Comparison of ENCODE assay signal across 9 cellular contexts in the genomic region with DNA sequence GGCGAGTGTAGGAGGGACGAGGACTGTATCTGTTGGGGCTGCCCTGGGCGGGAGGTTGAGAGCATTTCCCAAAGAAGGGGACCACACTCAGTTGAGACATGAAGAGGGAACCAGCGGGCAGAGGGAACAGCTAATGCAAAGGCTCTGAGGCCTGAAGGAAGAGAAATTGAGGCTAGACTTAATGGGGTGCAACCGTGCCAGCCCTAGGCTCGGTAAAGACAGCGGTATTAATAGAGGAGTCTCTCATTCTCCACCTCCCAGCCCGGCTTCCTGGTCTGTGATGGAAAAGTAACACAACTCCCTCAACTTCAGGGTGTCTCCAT. TPM values are rescaled to one million over a fixed set of nuclear protein-coding genes. Genes with fewer than 3 reads are reported as not detected.
DNase-seq lines count a peak whose midpoint lies in the region; ATAC-seq and TF ChIP-seq lines count a peak whose summit lies in the region.
"Had no signal": no experiment of that assay in that cellular context is flagged by ENCODE, and none has a peak within 500 bp of the region (broad histone marks: within the 10 kb centered on the region; RNA-seq: fewer than 3 reads in every experiment).

No MANE protein-coding gene starts in this region.

- H3K36me3 ChIP-seq in BLaER1, result peaks cover 34% of the 10 kb centered on the region
- H3K36me3 ChIP-seq in Karpas-422 (ENCODE audit: insufficient read depth, low read length), result peaks cover 6% of the 10 kb centered on the region; the same call in 1 of the 2 replicates

- no peak overlapping the region for H3K27ac ChIP-seq in BLaER1
- peak overlapping the region; percentile 57 for H3K27ac ChIP-seq in Karpas-422 (ENCODE audit: low read length)

- 0 out of 2 replicates have a peak, but pooled peaks cover 18% of the 10 kb centered on the region for H4K20me1 ChIP-seq in BLaER1
- no peaks in the 10 kb centered on the region for H4K20me1 ChIP-seq in Karpas-422 (ENCODE audit: insufficient read depth, low read depth, low read length)

- H3K9ac ChIP-seq in BLaER1, result peak overlapping the region; percentile 83; the same call in 1 of the 2 replicates
- peak overlapping the region; percentile 80 for H3K9ac ChIP-seq in Karpas-422 (ENCODE audit: low read length)

- peaks cover 13% of the 10 kb centered on the region for H3K36me3 Mint-ChIP-seq in nephron progenitor cell (ENCODE audit: low read depth)

- H3K79me2 ChIP-seq in Karpas-422 (ENCODE audit: low read length), result peaks cover 8% of the 10 kb centered on the region

- peaks cover 3% of the 10 kb centered on the region for H3K27me3 Mint-ChIP-seq in nephron progenitor cell (ENCODE audit: low read depth, poor library complexity)

- H3K4me1 ChIP-seq in BLaER1 (peaks cover 47% of the 10 kb centered on the region), Karpas-422 (ENCODE audit: low read length) (peaks cover 26% of the 10 kb centered on the region)

- no peaks in the 10 kb centered on the region for H3K27me3 ChIP-seq in BLaER1
- no peaks in the 10 kb centered on the region for H3K27me3 ChIP-seq in Karpas-422 (ENCODE audit: low read length)

- H3K4me3 Mint-ChIP-seq in nephron progenitor cell, result peak overlapping the region; percentile 87

- H3K9me3 Mint-ChIP-seq in nephron progenitor cell, result no peaks in the 10 kb centered on the region

- H3K27ac Mint-ChIP-seq in nephron progenitor cell, result no peak overlapping the region

- H3K4me3 ChIP-seq in BLaER1 (peak overlapping the region; percentile 85), Karpas-422 (ENCODE audit: low read length) (peak overlapping the region; percentile 89), choroid plexus epithelial cell (ENCODE audit: low read depth, low read length) (peak overlapping the region; percentile 90)

- H3K4me2 ChIP-seq in BLaER1 (peak overlapping the region; percentile 99), Karpas-422 (ENCODE audit: low read depth, low read length, poor library complexity, severe bottlenecking) (peak overlapping the region; percentile 83)

- H2AFZ ChIP-seq in Karpas-422 (ENCODE audit: low read length), result no peak overlapping the region

- DNase-seq in Karpas-422 (no peak), choroid plexus epithelial cell (ENCODE audit: low read depth) (no peak), nephron progenitor cell (no peak)
- no peak for DNase-seq in activated effector memory CD4-positive, alpha-beta T cell treated with anti-CD3 and anti-CD28 coated beads, Interleukin-2, amount 50 U/mL, for 16 hours

- H3K9me2 ChIP-seq in Karpas-422 (replicated peaks; ENCODE audit: insufficient read depth, low read length), result no peaks in the 10 kb centered on the region

- ATAC-seq in GM21723 (IDR thresholded peaks at IDR 0.05; ENCODE audit: unreplicated experiment), result no peak
- no peak for ATAC-seq in HG03139 (IDR thresholded peaks at IDR 0.05; ENCODE audit: unreplicated experiment)
- ATAC-seq in HG03432 (IDR thresholded peaks at IDR 0.05; ENCODE audit: unreplicated experiment), result no peak

- no peaks in the 10 kb centered on the region for H3K9me3 ChIP-seq in BLaER1
- no peaks in the 10 kb centered on the region for H3K9me3 ChIP-seq in Karpas-422 (ENCODE audit: low read length)

- peaks cover 22% of the 10 kb centered on the region for H3K4me1 Mint-ChIP-seq in nephron progenitor cell

- TF ChIP-seq CTCF in choroid plexus epithelial cell (conservative IDR thresholded peaks at IDR 0.05; ENCODE audit: low read depth, low read length), result no peak
- no peak for TF ChIP-seq CTCF in nephron progenitor cell (IDR thresholded peaks at IDR 0.05)

RNA-seq across cellular contexts. Expression of a gene that starts 1.2 kb away (rescaled TPM):
- 17.0 and 24.2 TPM in 2 replicates for total RNA-seq in Karpas-422 (2014; rRNA removed; shearing (Covaris generic); ENCODE audit: low replicate concordance)

RNA-seq across cellular contexts. Expression of a gene that starts 9.7 kb away (rescaled TPM):
- total RNA-seq in Karpas-422 (2014; rRNA removed; shearing (Covaris generic); ENCODE audit: low replicate concordance), result 2.5 and 6.2 TPM in 2 replicates

RNA-seq across cellular contexts. Expression of a gene that starts 20.6 kb away (rescaled TPM):
- 256 and 416 TPM in 2 replicates for total RNA-seq in Karpas-422 (2014; rRNA removed; shearing (Covaris generic); ENCODE audit: low replicate concordance)

RNA-seq across cellular contexts. Expression of a gene that starts 32.1 kb away (rescaled TPM):
- not detected in 2 replicates for total RNA-seq in Karpas-422 (2014; rRNA removed; shearing (Covaris generic); ENCODE audit: low replicate concordance)
- total RNA-seq: activated CD8-positive, alpha-beta memory T cell treated with anti-CD3 and anti-CD28 coated beads for 36 hours had no signal

RNA-seq across cellular contexts. Expression of a gene that starts 41.2 kb away (rescaled TPM):
- 5.1 and 5.7 TPM in 2 replicates for total RNA-seq in Karpas-422 (2014; rRNA removed; shearing (Covaris generic); ENCODE audit: low replicate concordance)
